Comparison of ENCODE assay signal across 8 cellular contexts in the genomic region with DNA sequence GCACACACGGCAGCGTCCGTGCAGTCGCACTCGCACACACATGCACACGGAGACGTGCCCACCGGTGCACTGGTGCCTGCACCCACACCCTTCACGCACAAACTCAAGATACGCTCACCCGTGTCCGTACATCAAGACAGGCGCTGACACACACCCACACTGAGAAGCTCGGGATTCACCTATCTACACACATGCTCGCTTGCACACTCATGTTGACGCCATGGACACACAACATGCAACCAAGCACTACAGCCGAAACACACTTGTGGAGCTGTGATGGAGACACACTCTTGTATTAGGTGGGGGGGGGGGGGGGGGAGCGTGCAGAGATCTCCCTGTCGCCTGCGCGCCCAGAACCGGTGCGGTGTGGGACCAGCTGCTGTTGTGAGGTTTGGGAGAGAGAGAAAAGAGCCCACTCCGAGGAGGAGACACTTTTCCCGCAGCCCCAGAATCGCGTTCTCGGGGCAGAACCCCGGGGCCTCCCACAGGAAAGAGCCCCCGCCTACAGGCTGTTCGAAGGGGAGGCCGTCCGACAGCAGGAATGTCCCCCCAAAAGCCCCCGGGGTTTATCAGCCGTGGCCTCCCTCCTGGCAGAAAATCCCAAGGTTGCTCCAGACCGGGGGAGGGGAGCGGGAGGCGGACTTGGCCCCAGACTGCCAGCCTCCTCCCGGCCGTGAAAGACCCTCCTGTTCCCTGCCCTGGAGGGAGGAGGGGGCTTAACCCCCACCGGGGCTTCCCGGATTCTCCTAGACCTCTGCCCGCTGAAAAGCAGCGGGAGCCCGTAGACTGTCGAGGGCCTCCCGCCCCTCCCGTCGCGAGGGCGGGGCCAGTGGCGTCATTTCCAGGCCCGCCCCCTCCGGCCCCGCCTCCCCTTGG. TPM values are rescaled to one million over a fixed set of nuclear protein-coding genes. Genes with fewer than 3 reads are reported as not detected.
DNase-seq lines count a peak whose midpoint lies in the region; ATAC-seq and TF ChIP-seq lines count a peak whose summit lies in the region.

No MANE protein-coding gene starts in this region.

- DNase-seq in AG08395 (ENCODE audit: low spot score): peak; percentile 93
- no peak for DNase-seq in Panc1 (ENCODE audit: low read depth, low spot score)
- DNase-seq in activated T-helper 1 cell treated with anti-CD3 and anti-CD28 coated beads, Interleukin-12 subunit alpha, Interleukin-12 subunit beta, Interleukin-2, Interleukin-4 antibody, amounts not matched to agents 30 ng/mL and 10 ng/mL and 1 ng/mL, durations not matched to agents 14 hours and 24 hours and 36 hours (ENCODE audit: low spot score): peak; percentile 92
- peak; percentile 80 for DNase-seq in fibroblast of gingiva (ENCODE audit: low read depth)
- peak; percentile 94 for DNase-seq in naive B cell
- DNase-seq in stimulated activated CD8-positive, alpha-beta memory T cell treated with anti-CD3 and anti-CD28 coated beads, Interleukin-7, amount 100 ng/mL, for 4 hours (ENCODE audit: low read depth in 2 of 2): peak; percentile 80 to 86

- POLR2A ChIA-PET in Panc1 (lab: Charles Lee): interaction anchor here (0.6 to 0.8 kb wide), 6 partner anchors 22 to 1652 kb away, joined by 3 to 13 read pairs (median 4); partner anchors contain the start of gene GBF1

- peaks cover 37% of the 10 kb centered on the region for H3K36me3 Mint-ChIP-seq in activated T-helper 1 cell treated with anti-CD3 and anti-CD28 coated beads, Interleukin-12 subunit alpha, Interleukin-12 subunit beta, Interleukin-2, Interleukin-4 antibody, amounts not matched to agents 30 ng/mL and 10 ng/mL and 1 ng/mL, durations not matched to agents 14 hours and 24 hours and 36 hours (ENCODE audit: low read depth)
- H3K36me3 Mint-ChIP-seq in naive B cell: peaks cover 0 to 8% of the 10 kb centered on the region in 2 donors

- no peaks in the 10 kb centered on the region for H3K27me3 Mint-ChIP-seq in activated T-helper 1 cell treated with anti-CD3 and anti-CD28 coated beads, Interleukin-12 subunit alpha, Interleukin-12 subunit beta, Interleukin-2, Interleukin-4 antibody, amounts not matched to agents 30 ng/mL and 10 ng/mL and 1 ng/mL, durations not matched to agents 14 hours and 24 hours and 36 hours (ENCODE audit: insufficient read depth)
- peaks cover 0 to under 1% (median under 1%) of the 10 kb centered on the region in 3 donors for H3K27me3 Mint-ChIP-seq in naive B cell

- no peaks in the 10 kb centered on the region; the same call in 1 of the 2 replicates for H3K27me3 ChIP-seq in Panc1 (ENCODE audit: control insufficient read depth, insufficient read depth, low read length)

- H3K4me1 Mint-ChIP-seq in activated T-helper 1 cell treated with anti-CD3 and anti-CD28 coated beads, Interleukin-12 subunit alpha, Interleukin-12 subunit beta, Interleukin-2, Interleukin-4 antibody, amounts not matched to agents 30 ng/mL and 10 ng/mL and 1 ng/mL, durations not matched to agents 14 hours and 24 hours and 36 hours (ENCODE audit: low read depth): peaks cover 52% of the 10 kb centered on the region
- peaks cover 34 to 53% (median 51%) of the 10 kb centered on the region in 3 donors for H3K4me1 Mint-ChIP-seq in naive B cell

- no TSS peak for BruUV-seq in Panc1 (replicated peaks; lab: Mats Ljungman, UMichigan)

- peak overlapping the region; percentile 97 for H3K27ac Mint-ChIP-seq in activated T-helper 1 cell treated with anti-CD3 and anti-CD28 coated beads, Interleukin-12 subunit alpha, Interleukin-12 subunit beta, Interleukin-2, Interleukin-4 antibody, amounts not matched to agents 30 ng/mL and 10 ng/mL and 1 ng/mL, durations not matched to agents 14 hours and 24 hours and 36 hours
- peak overlapping the region; percentile 100 for H3K27ac Mint-ChIP-seq in naive B cell

- in situ Hi-C loops in Panc1 (cut with HindIII; ENCODE audit: low pct_unique_long_range_greater_than_20kb, low sequenced_read_pairs): no loop called here

- H3K4me1 ChIP-seq in Panc1 (ENCODE audit: control insufficient read depth, insufficient read depth, low read length): peaks cover 27% of the 10 kb centered on the region

- intact Hi-C loops in Panc1 (cut with micrococcal nuclease; ENCODE audit: unreplicated experiment): loop anchor here (5.0 kb wide), 1 partner anchor 163 kb away; no protein-coding TSS in a partner anchor
- intact Hi-C loops in activated T-helper 1 cell treated with anti-CD3 and anti-CD28 coated beads, Interleukin-12 subunit alpha, Interleukin-12 subunit beta, Interleukin-2, Interleukin-4 antibody, amounts not matched to agents 30 ng/mL and 10 ng/mL and 1 ng/mL, durations not matched to agents 14 hours and 24 hours and 36 hours (cut with micrococcal nuclease): loop anchor here (1.0 to 10.0 kb wide), 18 partner anchors 14 to 800 kb away; partner anchors contain the start of genes ACTR1A, CUEDC2, ELOVL3 and GBF1

- H3K9me3 ChIP-seq in Panc1 (ENCODE audit: control insufficient read depth, insufficient read depth, low read depth, low read length): no peaks in the 10 kb centered on the region

- peak overlapping the region; percentile 63 for H3K27ac ChIP-seq in Panc1 (ENCODE audit: low read length)

- CTCF ChIA-PET in Panc1 (lab: Charles Lee): interaction anchor here (0.6 to 0.8 kb wide), 4 partner anchors 11 to 288 kb away, joined by 3 to 7 read pairs (median 4); no protein-coding TSS in a partner anchor

- no peaks in the 10 kb centered on the region for H3K9me3 Mint-ChIP-seq in activated T-helper 1 cell treated with anti-CD3 and anti-CD28 coated beads, Interleukin-12 subunit alpha, Interleukin-12 subunit beta, Interleukin-2, Interleukin-4 antibody, amounts not matched to agents 30 ng/mL and 10 ng/mL and 1 ng/mL, durations not matched to agents 14 hours and 24 hours and 36 hours
- no peaks in the 10 kb centered on the region for H3K9me3 Mint-ChIP-seq in naive B cell

- H3K4me3 ChIP-seq in Panc1 (ENCODE audit: low read depth in 2 of 2, low read length in 2 of 2): peak overlapping the region; percentile 67 to 89

- ATAC-seq in GM18868 (IDR thresholded peaks at IDR 0.05; ENCODE audit: unreplicated experiment): peak; percentile 29
- ATAC-seq in HG03460 (IDR thresholded peaks at IDR 0.05; ENCODE audit: unreplicated experiment): peak; percentile 31
- ATAC-seq in Panc1: peak; percentile 65
- peak; percentile 27 to 40 for ATAC-seq in naive B cell (ENCODE audit: low read depth in 2 of 2)

- no peak for TF ChIP-seq CTCF in Panc1 (IDR thresholded peaks at IDR 0.05)

- peak overlapping the region; percentile 90 for H3K4me3 Mint-ChIP-seq in activated T-helper 1 cell treated with anti-CD3 and anti-CD28 coated beads, Interleukin-12 subunit alpha, Interleukin-12 subunit beta, Interleukin-2, Interleukin-4 antibody, amounts not matched to agents 30 ng/mL and 10 ng/mL and 1 ng/mL, durations not matched to agents 14 hours and 24 hours and 36 hours
- peak overlapping the region; percentile 92 to 99 (median 98) for H3K4me3 Mint-ChIP-seq in naive B cell

- peaks cover 2% of the 10 kb centered on the region; the same call in 1 of the 2 replicates for H3K36me3 ChIP-seq in Panc1 (ENCODE audit: control insufficient read depth, insufficient read depth, low read length)

RNA-seq across cellular contexts. Expression of gene NFKB2, which starts 0.5 kb away (rescaled TPM):
- 105 TPM for total RNA-seq in Panc1 (2021; ENCODE audit: unreplicated experiment)
- polyA plus RNA-seq in Panc1 (2012; ENCODE audit: insufficient read length): 119 TPM
- 307 and 322 TPM in 2 replicates for total RNA-seq in activated T-helper 1 cell treated with anti-CD3 and anti-CD28 coated beads, Interleukin-12 subunit alpha, Interleukin-12 subunit beta, Interleukin-2, Interleukin-4 antibody, amounts not matched to agents 30 ng/mL and 10 ng/mL and 1 ng/mL, durations not matched to agents 14 hours and 24 hours and 36 hours
- 10 to 100 TPM; 24.2 to 49.4 (median 34.7) TPM for polyA plus RNA-seq in naive B cell (ENCODE audit: low read depth in 6 of 6)

RNA-seq across cellular contexts. Expression of gene PSD, which starts 23.5 kb away (rescaled TPM):
- total RNA-seq in Panc1 (2021; ENCODE audit: unreplicated experiment): 2.4 TPM
- polyA plus RNA-seq in Panc1 (2012; ENCODE audit: insufficient read length): 8.3 TPM
- total RNA-seq in activated T-helper 1 cell treated with anti-CD3 and anti-CD28 coated beads, Interleukin-12 subunit alpha, Interleukin-12 subunit beta, Interleukin-2, Interleukin-4 antibody, amounts not matched to agents 30 ng/mL and 10 ng/mL and 1 ng/mL, durations not matched to agents 14 hours and 24 hours and 36 hours: 9.9 and 10.6 TPM in 2 replicates
- polyA plus RNA-seq in naive B cell (ENCODE audit: low read depth in 6 of 6): 1 to 10 TPM in 4 of 6 donors, under 1 TPM in 2; 0.66 to 2.3 (median 1.5) TPM

RNA-seq across cellular contexts. Expression of gene FBXL15, which starts 25.6 kb away (rescaled TPM):
- total RNA-seq in Panc1 (2021; ENCODE audit: unreplicated experiment): 7.9 TPM
- polyA plus RNA-seq in Panc1 (2012; ENCODE audit: insufficient read length): 17.0 TPM
- 14.5 and 18.5 TPM in 2 replicates for total RNA-seq in activated T-helper 1 cell treated with anti-CD3 and anti-CD28 coated beads, Interleukin-12 subunit alpha, Interleukin-12 subunit beta, Interleukin-2, Interleukin-4 antibody, amounts not matched to agents 30 ng/mL and 10 ng/mL and 1 ng/mL, durations not matched to agents 14 hours and 24 hours and 36 hours
- 10 to 100 TPM; 15.9 to 24.9 (median 20.9) TPM for polyA plus RNA-seq in naive B cell (ENCODE audit: low read depth in 6 of 6)

RNA-seq across cellular contexts. Expression of gene CUEDC2, which starts 37.3 kb away (rescaled TPM):
- 79.3 TPM for total RNA-seq in Panc1 (2021; ENCODE audit: unreplicated experiment)
- 128 TPM for polyA plus RNA-seq in Panc1 (2012; ENCODE audit: insufficient read length)
- 59.0 and 59.4 TPM in 2 replicates for total RNA-seq in activated T-helper 1 cell treated with anti-CD3 and anti-CD28 coated beads, Interleukin-12 subunit alpha, Interleukin-12 subunit beta, Interleukin-2, Interleukin-4 antibody, amounts not matched to agents 30 ng/mL and 10 ng/mL and 1 ng/mL, durations not matched to agents 14 hours and 24 hours and 36 hours
- polyA plus RNA-seq in naive B cell (ENCODE audit: low read depth in 6 of 6): 10 to 100 TPM; 50.3 to 82.3 (median 59.4) TPM

RNA-seq across cellular contexts. Expression of gene C10orf95, which starts 56.3 kb away (rescaled TPM):
- total RNA-seq in Panc1 (2021; ENCODE audit: unreplicated experiment): 0.21 TPM
- 1.2 TPM for polyA plus RNA-seq in Panc1 (2012; ENCODE audit: insufficient read length)
- 0.29 and 0.37 TPM in 2 replicates for total RNA-seq in activated T-helper 1 cell treated with anti-CD3 and anti-CD28 coated beads, Interleukin-12 subunit alpha, Interleukin-12 subunit beta, Interleukin-2, Interleukin-4 antibody, amounts not matched to agents 30 ng/mL and 10 ng/mL and 1 ng/mL, durations not matched to agents 14 hours and 24 hours and 36 hours
- polyA plus RNA-seq in naive B cell (ENCODE audit: low read depth in 6 of 6): 1 to 10 TPM in 3 of 6 donors, under 1 TPM in 3; 0.29 to 1.9 (median 0.99) TPM
